In genomic region chr13:98571955-98572662, GRCh38 we compare ENCODE assay signal across 1 cellular context.
TF ChIP-seq lines count a peak whose summit lies in the region.

No MANE protein-coding gene starts in this region.

TF ChIP-seq in K562, 482 proteins besides CTCF, POLR2A, EP300 and RAD21 (continued from another document):
- TF ChIP-seq ZNF318 (IDR thresholded peaks at IDR 0.05; ENCODE audit: borderline replicate concordance in 1 of 2, low read depth in 1 of 2), result no peak
- TF ChIP-seq ZC3H4 (CRISPR knock-in tag; IDR thresholded peaks at IDR 0.05; ENCODE audit: borderline replicate concordance), result no peak
